24 cellular contexts compared by ENCODE assay signal in genomic region chr9:100401042-100401441, GRCh38. TPM values are rescaled to one million over a fixed set of nuclear protein-coding genes. Genes with fewer than 3 reads are reported as not detected.
A peak's percentile ranks its signal among the peaks of the same experiment; 100 is the strongest.
DNase-seq lines count a peak whose midpoint lies in the region; ATAC-seq, FAIRE-seq and TF ChIP-seq lines count a peak whose summit lies in the region.
"Had no signal": no experiment of that assay in that cellular context is flagged by ENCODE, and none has a peak within 500 bp of the region (broad histone marks: within the 10 kb centered on the region; RNA-seq: fewer than 3 reads in every experiment).

No MANE protein-coding gene starts in this region.

- no peak overlapping the region for H2BK20ac ChIP-seq in H9 (ENCODE audit: low read depth, low read length, poor library complexity, severe bottlenecking)

- no peak for FAIRE-seq in A549 (lab: Jason Lieb, UNC)
- no peak for FAIRE-seq in small intestine (lab: Jason Lieb, UNC)
- FAIRE-seq: D721Med, GM12892, GM18507, HepG2, HTR-8/SVneo had no signal

- CTCF ChIA-PET in A549 (lab: Yijun Ruan, JAX): interaction anchor here (1.3 kb wide), 1 partner anchor 37 kb away, joined by 3 read pairs; no protein-coding TSS in a partner anchor
- CTCF ChIA-PET in CD8-positive, alpha-beta memory T cell (lab: Charles Lee): no interaction called here

- H4K8ac ChIP-seq in H9 (replicated peaks; ENCODE audit: insufficient read length, low read depth, low read length) (no peak overlapping the region), mesendoderm (ENCODE audit: low read depth, low read length) (no peak overlapping the region)

- H3K14ac ChIP-seq in H9 (ENCODE audit: insufficient read depth, low read length): no peak overlapping the region

- no peaks in the 10 kb centered on the region for H4K20me1 ChIP-seq in H9 (ENCODE audit: control insufficient read depth, insufficient read depth, insufficient read length)
- H4K20me1 ChIP-seq: BLaER1 treated with 17β-estradiol and CSF1 and Interleukin-3, amounts not matched to agents 10 nM and 100 nM had no signal

- TF ChIP-seq CTCF in A549 (IDR thresholded peaks at IDR 0.05) (no peak), H9 (conservative IDR thresholded peaks at IDR 0.05) (0 out of 3 replicates have a peak, but pooled peaks have one; percentile 12), epithelial cell of proximal tubule (conservative IDR thresholded peaks at IDR 0.05; ENCODE audit: low read depth, low read length) (peak; percentile 4)

- H3K4me3 Mint-ChIP-seq in H9: no peak overlapping the region
- H3K4me3 Mint-ChIP-seq in naive thymus-derived CD8-positive, alpha-beta T cell: no peak overlapping the region
- H3K4me3 Mint-ChIP-seq in CD8-positive, alpha-beta memory T cell: no peak overlapping the region
- H3K4me3 Mint-ChIP-seq: B cell; CD8-positive, alpha-beta T cell; IgD-negative memory B cell had no signal

- H2BK120ac ChIP-seq in H9 (ENCODE audit: low read depth, low read length, poor library complexity, severe bottlenecking) (no peak overlapping the region), mesendoderm (ENCODE audit: low read depth, low read length) (no peak overlapping the region)

- no peak overlapping the region for H2BK15ac ChIP-seq in H9 (ENCODE audit: low read depth, low read length)
- no peak overlapping the region for H2BK15ac ChIP-seq in mesendoderm (replicated peaks; ENCODE audit: low read depth)

- no peak overlapping the region for H2AFZ ChIP-seq in H9 (ENCODE audit: low read length)
- H2AFZ ChIP-seq: GM23248 had no signal

- no peaks in the 10 kb centered on the region; a peak in 1 of 7 replicates for H3K36me3 Mint-ChIP-seq in H9 (ENCODE audit: insufficient read depth in 1 of 3, low read depth in 3 of 3)
- no peaks in the 10 kb centered on the region for H3K36me3 Mint-ChIP-seq in naive thymus-derived CD8-positive, alpha-beta T cell
- H3K36me3 Mint-ChIP-seq in CD8-positive, alpha-beta memory T cell: no peaks in the 10 kb centered on the region
- H3K36me3 Mint-ChIP-seq: CD8-positive, alpha-beta T cell; IgD-negative memory B cell had no signal

- H3T11ph ChIP-seq in H9 (ENCODE audit: low read length): no peak overlapping the region

- H3K9me3 ChIP-seq in A549 (no peaks in the 10 kb centered on the region), H9 (ENCODE audit: control insufficient read depth, low read depth, low read length) (no peaks in the 10 kb centered on the region), small intestine (ENCODE audit: control insufficient read depth, low read depth) (no peaks in the 10 kb centered on the region)
- no peaks in the 10 kb centered on the region for H3K9me3 ChIP-seq in CD8-positive, alpha-beta memory T cell (ENCODE audit: low read length)
- H3K9me3 ChIP-seq: Caco-2 had no signal

- H3K4me1 Mint-ChIP-seq in H9: peaks cover 5 to 7% of the 10 kb centered on the region in 2 experiments; a peak in 3 of 4 replicates
- no peaks in the 10 kb centered on the region for H3K4me1 Mint-ChIP-seq in naive thymus-derived CD8-positive, alpha-beta T cell
- no peaks in the 10 kb centered on the region for H3K4me1 Mint-ChIP-seq in CD8-positive, alpha-beta memory T cell
- H3K4me1 Mint-ChIP-seq: B cell, IgD-negative memory B cell had no signal

- no peak overlapping the region for H2AK5ac ChIP-seq in H9 (ENCODE audit: insufficient read length, low read length)
- H2AK5ac ChIP-seq in mesendoderm (ENCODE audit: low read length): no peak overlapping the region

- no peak for TF ChIP-seq RAD21 in A549 (conservative IDR thresholded peaks at IDR 0.05 in 1 of 2, IDR thresholded peaks at IDR 0.05 in 1 of 2)

- H3K9ac ChIP-seq in H9 (ENCODE audit: extremely low read depth, insufficient read length, low read length) (no peak overlapping the region), mesendoderm (ENCODE audit: low read length) (no peak overlapping the region)
- H3K9ac ChIP-seq: BLaER1 treated with 17β-estradiol and CSF1 and Interleukin-3, amounts not matched to agents 10 nM and 100 nM; GM23248 had no signal

- H3K27me3 ChIP-seq in H9 (ENCODE audit: insufficient read depth, low read length) (no peaks in the 10 kb centered on the region), mesendoderm (ENCODE audit: insufficient read depth, low read length, poor library complexity) (no peaks in the 10 kb centered on the region), small intestine (ENCODE audit: control insufficient read depth in 2 of 2, insufficient read depth in 2 of 2, low read length in 2 of 2) (no peaks in the 10 kb centered on the region)
- no peaks in the 10 kb centered on the region for H3K27me3 ChIP-seq in CD8-positive, alpha-beta memory T cell (ENCODE audit: insufficient read depth, low read length, poor library complexity, severe bottlenecking)
- H3K27me3 ChIP-seq: BLaER1 treated with 17β-estradiol and CSF1 and Interleukin-3, amounts not matched to agents 10 nM and 100 nM had no signal

- no peaks in the 10 kb centered on the region for H3K23me2 ChIP-seq in H9 (ENCODE audit: insufficient read length, low read depth, low read length, poor library complexity, severe bottlenecking)

- H4K91ac ChIP-seq in H9 (ENCODE audit: insufficient read length, low read depth, low read length): no peak overlapping the region

- no peaks in the 10 kb centered on the region for H3K36me3 ChIP-seq in mesendoderm (ENCODE audit: control insufficient read depth, insufficient read depth, low read length)
- H3K36me3 ChIP-seq in small intestine (ENCODE audit: control insufficient read depth in 2 of 2, insufficient read depth in 2 of 2, low read length in 2 of 2): no peaks in the 10 kb centered on the region
- no peaks in the 10 kb centered on the region for H3K36me3 ChIP-seq in CD8-positive, alpha-beta memory T cell (ENCODE audit: insufficient read depth, low read length)
- H3K36me3 ChIP-seq: BLaER1 treated with 17β-estradiol and CSF1 and Interleukin-3, amounts not matched to agents 10 nM and 100 nM had no signal

- DNase-seq in A549 (ENCODE audit: low read depth in 1 of 2, low spot score in 1 of 2) (no peak), H9 (no peak), epithelial cell of proximal tubule (ENCODE audit: low read depth) (no peak), mesendoderm (peak; percentile 21), small intestine (no peak)
- DNase-seq in naive thymus-derived CD8-positive, alpha-beta T cell: no peak
- DNase-seq in CD8-positive, alpha-beta memory T cell: no peak
- DNase-seq: Caco-2; CD8-positive, alpha-beta T cell; DMS153; DMS79; GDM1; GM23248; HCEC 1CT; KBM-7 had no signal

- H3K23ac ChIP-seq in H9 (ENCODE audit: insufficient read length, low read depth, low read length): no peak overlapping the region
- H3K23ac ChIP-seq in mesendoderm (ENCODE audit: low read length): no peak overlapping the region

- H2BK5ac ChIP-seq in H9 (ENCODE audit: insufficient read length, low read length) (no peak overlapping the region), mesendoderm (ENCODE audit: low read length) (no peak overlapping the region)

- H2BK12ac ChIP-seq in H9 (ENCODE audit: insufficient read length, low read depth, low read length): no peak overlapping the region

- H3K9me3 Mint-ChIP-seq in H9: peaks cover 0 to 2% of the 10 kb centered on the region in 2 experiments; a peak in 3 of 5 replicates
- H3K9me3 Mint-ChIP-seq in naive thymus-derived CD8-positive, alpha-beta T cell: no peaks in the 10 kb centered on the region
- no peaks in the 10 kb centered on the region for H3K9me3 Mint-ChIP-seq in CD8-positive, alpha-beta memory T cell
- H3K9me3 Mint-ChIP-seq: CD8-positive, alpha-beta T cell had no signal

- H3K27me3 Mint-ChIP-seq in H9 (ENCODE audit: low read depth): no peaks in the 10 kb centered on the region
- H3K27me3 Mint-ChIP-seq in naive thymus-derived CD8-positive, alpha-beta T cell: peaks cover 0 to 11% (median 6%) of the 10 kb centered on the region in 5 donors
- peaks cover 9 to 35% of the 10 kb centered on the region in 2 donors for H3K27me3 Mint-ChIP-seq in CD8-positive, alpha-beta memory T cell

- H3K4ac ChIP-seq in H9 (ENCODE audit: low read depth, low read length) (no peak overlapping the region), mesendoderm (ENCODE audit: low read depth, low read length) (no peak overlapping the region)

- no peak overlapping the region for H4K5ac ChIP-seq in H9 (ENCODE audit: insufficient read length, low read depth, low read length)
- H4K5ac ChIP-seq in mesendoderm (ENCODE audit: low read length): no peak overlapping the region

- no peak overlapping the region for H3K56ac ChIP-seq in H9 (ENCODE audit: insufficient read length, low read depth, low read length)
- no peak overlapping the region for H3K56ac ChIP-seq in mesendoderm (ENCODE audit: low read length)

- TF ChIP-seq EP300 in A549 (IDR thresholded peaks at IDR 0.05): no peak

- no peak for TF ChIP-seq POLR2A in A549 (IDR thresholded peaks at IDR 0.05; ENCODE audit: low read length)

- H3K79me1 ChIP-seq in H9 (ENCODE audit: insufficient read depth, low read depth, low read length, poor library complexity, severe bottlenecking) (no peaks in the 10 kb centered on the region), mesendoderm (ENCODE audit: low read length) (no peaks in the 10 kb centered on the region)

- H3K4me1 ChIP-seq in A549 (no peaks in the 10 kb centered on the region), H9 (ENCODE audit: insufficient read depth, low read length) (no peaks in the 10 kb centered on the region), mesendoderm (ENCODE audit: control insufficient read depth, low read depth, low read length) (no peaks in the 10 kb centered on the region), small intestine (ENCODE audit: control insufficient read depth in 2 of 2, insufficient read depth in 1 of 2, low read depth in 1 of 2, low read length in 1 of 2) (no peaks in the 10 kb centered on the region)
- H3K4me1 ChIP-seq in CD8-positive, alpha-beta memory T cell (ENCODE audit: insufficient read depth, low read length): no peaks in the 10 kb centered on the region
- H3K4me1 ChIP-seq: Caco-2 had no signal

- no peak overlapping the region for H3K27ac ChIP-seq in A549
- H3K27ac ChIP-seq in H9 (ENCODE audit: insufficient read length, low read depth, low read length): no peak overlapping the region
- H3K27ac ChIP-seq in mesendoderm (ENCODE audit: low read depth, low read length): no peak overlapping the region
- no peak overlapping the region for H3K27ac ChIP-seq in small intestine (ENCODE audit: low read depth in 1 of 2, low read length in 1 of 2)
- no peak overlapping the region for H3K27ac ChIP-seq in CD8-positive, alpha-beta memory T cell (ENCODE audit: low read depth, low read length)
- H3K27ac ChIP-seq: 22Rv1; BLaER1 treated with 17β-estradiol and CSF1 and Interleukin-3, amounts not matched to agents 10 nM and 100 nM; GM23248 had no signal

- H3K4me2 ChIP-seq in A549: no peak overlapping the region
- no peak overlapping the region for H3K4me2 ChIP-seq in H9 (ENCODE audit: insufficient read depth, insufficient read length, low read length)
- no peak overlapping the region for H3K4me2 ChIP-seq in mesendoderm (ENCODE audit: low read length)
- H3K4me2 ChIP-seq: BLaER1 treated with 17β-estradiol and CSF1 and Interleukin-3, amounts not matched to agents 10 nM and 100 nM had no signal

- 83% methylated on average over 1 of the region's 1 CpG for WGBS in A549 (ENCODE audit: missing lambda C conversion rate)
- no CpG with 5 or more reads among the region's 1 CpG for WGBS in H9 (ENCODE audit: extremely low coverage, insufficient read length, low lambda C conversion rate)
- no CpG with 5 or more reads among the region's 1 CpG for WGBS in mesendoderm (ENCODE audit: extremely low coverage, insufficient coverage, low lambda C conversion rate)
- 81 to 88% (median 84%) methylated on average over 1 of the region's 1 CpG for WGBS in small intestine, 3 donors

- POLR2A ChIA-PET in A549 (lab: Yijun Ruan, JAX): no interaction called here
- POLR2A ChIA-PET in naive thymus-derived CD8-positive, alpha-beta T cell (lab: Charles Lee): no interaction called here
- POLR2A ChIA-PET in CD8-positive, alpha-beta memory T cell (lab: Charles Lee): no interaction called here

- H3K18ac ChIP-seq in H9 (ENCODE audit: insufficient read length, low read depth, low read length): no peak overlapping the region
- H3K18ac ChIP-seq in mesendoderm (ENCODE audit: low read length): no peak overlapping the region

- peak overlapping the region in 1 of 3 experiments; percentile 24; a peak in 1 of 7 replicates for H3K27ac Mint-ChIP-seq in H9
- H3K27ac Mint-ChIP-seq in naive thymus-derived CD8-positive, alpha-beta T cell: no peak overlapping the region
- H3K27ac Mint-ChIP-seq in CD8-positive, alpha-beta memory T cell: no peak overlapping the region
- H3K27ac Mint-ChIP-seq: B cell; CD8-positive, alpha-beta T cell; IgD-negative memory B cell had no signal

- ATAC-seq in A549: peak; percentile 50 to 62; a peak in 4 of 6 replicates
- no peak for ATAC-seq in naive thymus-derived CD8-positive, alpha-beta T cell
- ATAC-seq: CD8-positive, alpha-beta T cell; HepG2 had no signal

- no peaks in the 10 kb centered on the region for H3K79me2 ChIP-seq in H9 (ENCODE audit: insufficient read depth, low read length)
- no peaks in the 10 kb centered on the region for H3K79me2 ChIP-seq in mesendoderm (ENCODE audit: control insufficient read depth, insufficient read depth, low read length)

- no peak overlapping the region for H3K4me3 ChIP-seq in A549
- H3K4me3 ChIP-seq in epithelial cell of proximal tubule (ENCODE audit: low read depth, low read length): no peak overlapping the region
- no peak overlapping the region for H3K4me3 ChIP-seq in mesendoderm (ENCODE audit: low read length)
- no peak overlapping the region for H3K4me3 ChIP-seq in small intestine (ENCODE audit: low read depth in 1 of 2, low read length in 2 of 2)
- no peak overlapping the region for H3K4me3 ChIP-seq in CD8-positive, alpha-beta memory T cell (ENCODE audit: low read length)
- H3K4me3 ChIP-seq: BLaER1 treated with 17β-estradiol and CSF1 and Interleukin-3, amounts not matched to agents 10 nM and 100 nM; GM23248 had no signal

RNA-seq across cellular contexts. Expression of gene MSANTD3, which starts 25.9 kb away (rescaled TPM):
- polyA plus RNA-seq in A549 (2011; rRNA removed) (48.3 and 66.7 TPM in 2 replicates), A549 (2017; fragmentation: RNase III; extraction: RNeasy Plus Mini Kit Qiagen cat#74134 plus additional on column Dnase treatment) (43.5 to 50.1 TPM (median 43.8 TPM) in 3 replicates), small intestine (10 to 100 TPM in 1 of 3 donors, 1 to 10 TPM in 2; 6.5 to 10.6 (median 6.9) TPM)
- polyA plus RNA-seq in A549 (2012; cell fraction: cytosol; rRNA removed): 46.7 and 47.7 TPM in 2 replicates
- 20.2 and 27.2 TPM in 2 replicates for polyA plus RNA-seq in A549 (2012; cell fraction: nucleus; rRNA removed)
- polyA minus RNA-seq in A549 (2011; rRNA and poly(A)+ RNA removed): 28.4 and 32.2 TPM in 2 replicates
- total RNA-seq in H9 (2021) (34.0 and 35.7 TPM in 2 replicates), epithelial cell of proximal tubule (74.4 and 105 TPM in 2 replicates)
- 35.3 TPM for polyA plus RNA-seq in mesendoderm (2013, experiment 1 of 2)
- 37.9 TPM for polyA plus RNA-seq in mesendoderm (2013, experiment 2 of 2)
- total RNA-seq in naive thymus-derived CD8-positive, alpha-beta T cell: 10 to 100 TPM; 11.8 to 12.9 TPM
- polyA plus RNA-seq in naive thymus-derived CD8-positive, alpha-beta T cell: 1 to 10 TPM; 3.5 to 5.9 (median 4.7) TPM
- 10 to 100 TPM; 18.2 to 21.3 TPM for total RNA-seq in CD8-positive, alpha-beta memory T cell
- 7.2 TPM for polyA plus RNA-seq in CD8-positive, alpha-beta memory T cell

RNA-seq across cellular contexts. Expression of gene TEX10, which starts 48.3 kb away (rescaled TPM):
- polyA plus RNA-seq in A549 (2011; rRNA removed) (31.2 and 37.0 TPM in 2 replicates), A549 (2017; fragmentation: RNase III; extraction: RNeasy Plus Mini Kit Qiagen cat#74134 plus additional on column Dnase treatment) (22.1 to 25.1 TPM (median 24.1 TPM) in 3 replicates), small intestine (1 to 10 TPM; 4.1 to 6.7 (median 4.5) TPM)
- 10.5 and 11.3 TPM in 2 replicates for polyA plus RNA-seq in A549 (2012; cell fraction: cytosol; rRNA removed)
- 11.7 and 17.2 TPM in 2 replicates for polyA plus RNA-seq in A549 (2012; cell fraction: nucleus; rRNA removed)
- 19.6 and 20.0 TPM in 2 replicates for polyA minus RNA-seq in A549 (2011; rRNA and poly(A)+ RNA removed)
- total RNA-seq in H9 (2021) (70.8 and 71.6 TPM in 2 replicates), epithelial cell of proximal tubule (25.9 and 42.6 TPM in 2 replicates)
- polyA plus RNA-seq in mesendoderm (2013, experiment 1 of 2): 83.3 TPM
- 80.9 TPM for polyA plus RNA-seq in mesendoderm (2013, experiment 2 of 2)
- 10 to 100 TPM; 27.3 to 27.7 TPM for total RNA-seq in naive thymus-derived CD8-positive, alpha-beta T cell
- polyA plus RNA-seq in naive thymus-derived CD8-positive, alpha-beta T cell: 10 to 100 TPM in 2 of 3 donors, 1 to 10 TPM in 1; 9.6 to 15.6 (median 14.8) TPM
- total RNA-seq in CD8-positive, alpha-beta memory T cell: 10 to 100 TPM; 31.3 to 34.1 TPM
- polyA plus RNA-seq in CD8-positive, alpha-beta memory T cell: 11.6 TPM

Comparison
In these comparisons a context has a peak if more than half of its experiments do, and no peak if none do; other contexts are left out.
1. ATAC-seq: peak in A549 (2 of 2); none in naive thymus-derived CD8-positive, alpha-beta T cell (0 of 2).